ENCODE assay signal across 8 cellular contexts in genomic region chr12:12266873-12267634, GRCh38. TPM values are rescaled to one million over a fixed set of nuclear protein-coding genes. Genes with fewer than 3 reads are reported as not detected.
DNase-seq lines count a peak whose midpoint lies in the region; ATAC-seq and TF ChIP-seq lines count a peak whose summit lies in the region.

LRP6 (minus strand) TSS chr12:12267044; CDS start chr12:12266735, 309 bp downstream.

- H3K27ac ChIP-seq in HUES64 (ENCODE audit: low read depth, low read length) (peak within 1 kb of the TSS; percentile 97), OCI-LY7 (ENCODE audit: low read depth, low read length, poor library complexity, severe bottlenecking) (peak within 1 kb of the TSS; percentile 34), esophagus (ENCODE audit: low read depth in 2 of 2, low read length in 1 of 2) (peak within 1 kb of the TSS; percentile 92 to 94), mucosa of rectum (ENCODE audit: low read depth in 2 of 2, low read length in 2 of 2) (peak within 1 kb of the TSS; percentile 94 to 98)

- H3K36me3 ChIP-seq in HUES64 (ENCODE audit: insufficient read depth, low read length) (no peaks in the 10 kb centered on the region), OCI-LY7 (ENCODE audit: insufficient read depth, low read length) (no peaks in the 10 kb centered on the region), esophagus (ENCODE audit: control insufficient read depth in 2 of 2, insufficient read depth in 2 of 2, low read length in 1 of 2) (no peaks in the 10 kb centered on the region), mucosa of rectum (ENCODE audit: control insufficient read depth in 2 of 2, insufficient read depth in 2 of 2, low read length in 2 of 2) (no peaks in the 10 kb centered on the region)

- H3K9me3 Mint-ChIP-seq in activated T-cell treated with anti-CD3 and anti-CD28 coated beads, Interleukin-2, amount 50 U/mL, for 24 hours = no peaks in the 10 kb centered on the region

- BruUV-seq in OCI-LY7 (replicated peaks; lab: Mats Ljungman, UMichigan) = no TSS peak

- peak within 1 kb of the TSS; percentile 99 for H3K9ac ChIP-seq in HUES64 (ENCODE audit: low read depth, low read length)
- peak within 1 kb of the TSS; percentile 89 to 96 for H3K9ac ChIP-seq in mucosa of rectum (ENCODE audit: low read depth in 1 of 2, low read length in 2 of 2)

- intact Hi-C loops in OCI-LY7 (cut with micrococcal nuclease; ENCODE audit: unreplicated experiment) = no loop called here

- H3K9me2 ChIP-seq in OCI-LY7 (ENCODE audit: insufficient read depth, low read length) = no peaks in the 10 kb centered on the region

- TF ChIP-seq CTCF in OCI-LY7 (conservative IDR thresholded peaks at IDR 0.05; ENCODE audit: low read length) = no peak

- H3K27me3 ChIP-seq in HUES64 (ENCODE audit: insufficient read depth, low read length) (no peaks in the 10 kb centered on the region), esophagus (ENCODE audit: control insufficient read depth in 1 of 2, insufficient read depth in 2 of 2, low read length in 2 of 2) (no peaks in the 10 kb centered on the region), mucosa of rectum (ENCODE audit: control insufficient read depth in 2 of 2, insufficient read depth in 2 of 2, low read length in 2 of 2) (no peaks in the 10 kb centered on the region)

- H2AFZ ChIP-seq in OCI-LY7 (ENCODE audit: low read length) = peak within 1 kb of the TSS; percentile 83

- DNase-seq in COR-L47 (lab: John Stamatoyannopoulos, UW) = peak; percentile 77
- DNase-seq in OCI-LY7 (ENCODE audit: low spot score) = peak; percentile 89
- peak; percentile 87 for DNase-seq in activated T-cell treated with anti-CD3 and anti-CD28 coated beads, Interleukin-2, amount 50 U/mL, for 24 hours
- DNase-seq in stimulated activated CD8-positive, alpha-beta memory T cell treated with anti-CD3 and anti-CD28 coated beads, Interleukin-4, amount 100 ng/mL, for 24 hours (ENCODE audit: low read depth) = peak; percentile 60

- H3K9me3 ChIP-seq in HUES64 (ENCODE audit: insufficient read depth, low read depth, low read length) = no peaks in the 10 kb centered on the region
- no peaks in the 10 kb centered on the region for H3K9me3 ChIP-seq in OCI-LY7 (ENCODE audit: low read length)
- H3K9me3 ChIP-seq in esophagus (ENCODE audit: control insufficient read depth in 2 of 2, insufficient read depth in 1 of 2, low read depth in 1 of 2, low read length in 1 of 2) = peaks cover 0 to 3% of the 10 kb centered on the region in 2 donors
- H3K9me3 ChIP-seq in mucosa of rectum (ENCODE audit: control insufficient read depth in 2 of 2, low read length in 2 of 2) = no peaks in the 10 kb centered on the region

- H3K79me2 ChIP-seq in OCI-LY7 (ENCODE audit: insufficient read depth, low read depth, low read length) = peaks cover 11% of the 10 kb centered on the region; the same call in 1 of the 2 replicates

- H3K4me2 ChIP-seq in OCI-LY7 (ENCODE audit: low read length) = peak within 1 kb of the TSS; percentile 77

- H3K27me3 Mint-ChIP-seq in activated T-cell treated with anti-CD3 and anti-CD28 coated beads, Interleukin-2, amount 50 U/mL, for 24 hours = peaks cover 43% of the 10 kb centered on the region

- peak within 1 kb of the TSS; percentile 83 for H3K27ac Mint-ChIP-seq in activated T-cell treated with anti-CD3 and anti-CD28 coated beads, Interleukin-2, amount 50 U/mL, for 24 hours

- no peaks in the 10 kb centered on the region for H4K20me1 ChIP-seq in OCI-LY7 (ENCODE audit: insufficient read depth, low read length)

- CTCF ChIA-PET in OCI-LY7 (lab: Charles Lee; ENCODE audit: unreplicated experiment) = no interaction called here

- H3K4me1 Mint-ChIP-seq in activated T-cell treated with anti-CD3 and anti-CD28 coated beads, Interleukin-2, amount 50 U/mL, for 24 hours (ENCODE audit: low read depth) = peaks cover 23% of the 10 kb centered on the region

- H3K4me3 ChIP-seq in HUES64 (ENCODE audit: low read length) (peak within 1 kb of the TSS; percentile 90), OCI-LY7 (ENCODE audit: low read depth, low read length, poor library complexity, severe bottlenecking) (peak within 1 kb of the TSS; percentile 76), esophagus (ENCODE audit: low read depth in 1 of 2, low read length in 2 of 2) (peak within 1 kb of the TSS; percentile 76 to 80), mucosa of rectum (ENCODE audit: low read length in 2 of 2) (peak within 1 kb of the TSS; percentile 89 to 96)

- peak; percentile 74 for ATAC-seq in GM21447 (IDR thresholded peaks at IDR 0.05; ENCODE audit: unreplicated experiment)

- WGBS in HUES64 = under 1% methylated on average over 90 of the region's 90 CpGs
- 1% methylated on average over 79 to 90 of the region's 90 CpGs for WGBS in esophagus, 2 donors

- POLR2A ChIA-PET in OCI-LY7 (lab: Charles Lee) = interaction anchor here (0.6 to 0.8 kb wide), 4 partner anchors 10 to 147 kb away, joined by 3 to 8 read pairs (median 4); no protein-coding TSS in a partner anchor

- H3K4me1 ChIP-seq in HUES64 (ENCODE audit: insufficient read depth, low read length) = peaks cover 19% of the 10 kb centered on the region
- peaks cover 6% of the 10 kb centered on the region for H3K4me1 ChIP-seq in OCI-LY7 (ENCODE audit: insufficient read depth, low read length, poor library complexity, severe bottlenecking)
- peaks cover 0 to 2% of the 10 kb centered on the region in 2 donors for H3K4me1 ChIP-seq in esophagus (ENCODE audit: control insufficient read depth in 2 of 2, insufficient read depth in 2 of 2, low read length in 1 of 2)
- peaks cover 4 to 13% of the 10 kb centered on the region in 2 donors for H3K4me1 ChIP-seq in mucosa of rectum (ENCODE audit: control insufficient read depth in 2 of 2, insufficient read depth in 2 of 2, low read length in 2 of 2)

- peaks cover 3% of the 10 kb centered on the region for H3K36me3 Mint-ChIP-seq in activated T-cell treated with anti-CD3 and anti-CD28 coated beads, Interleukin-2, amount 50 U/mL, for 24 hours (ENCODE audit: low read depth)

- H3K4me3 Mint-ChIP-seq in activated T-cell treated with anti-CD3 and anti-CD28 coated beads, Interleukin-2, amount 50 U/mL, for 24 hours = peak within 1 kb of the TSS; percentile 85

RNA-seq across cellular contexts. Expression of gene LRP6, which starts in this region (rescaled TPM):
- polyA plus RNA-seq in HUES64 (2013, experiment 1 of 2) = 27.0 TPM
- polyA plus RNA-seq in HUES64 (2013, experiment 2 of 2) = 28.2 TPM
- 5.1 and 8.1 TPM in 2 replicates for total RNA-seq in OCI-LY7 (2014; rRNA removed; shearing (Covaris generic))
- total RNA-seq in OCI-LY7 (2022) = 3.7 and 5.2 TPM in 2 replicates
- 1 to 10 TPM; 2.5 TPM for polyA plus RNA-seq in esophagus

Comparison
In these comparisons a context has a peak if more than half of its experiments do, and no peak if none do; other contexts are left out.
1. Peak in every context shown above with its lines: DNase-seq, ATAC-seq, H3K4me3 ChIP-seq and H3K27ac ChIP-seq.
2. H3K27ac ChIP-seq: peak in every context shown above with its lines; median percentile 97 in HUES64; 96 in mucosa of rectum; 93 in esophagus; 34 in OCI-LY7.